In genomic region chr3:103963599-103963998, GRCh38 we compare ENCODE assay signal across 20 cellular contexts.
"Had no signal": no experiment of that assay in that cellular context is flagged by ENCODE, and none has a peak within 500 bp of the region (broad histone marks: within the 10 kb centered on the region; RNA-seq: fewer than 3 reads in every experiment).

No MANE protein-coding gene starts in this region.

- ATAC-seq: naive thymus-derived CD8-positive, alpha-beta T cell; T-helper 17 cell had no signal

- H3K27me3 ChIP-seq: upper lobe of left lung had no signal

- H3K4me3 ChIP-seq: lung, thoracic aorta, upper lobe of left lung had no signal

- H3K9me3 ChIP-seq: thoracic aorta had no signal

- H3K4me1 ChIP-seq: upper lobe of left lung had no signal

- H3K27ac ChIP-seq: thoracic aorta, upper lobe of left lung had no signal

- DNase-seq: activated CD4-positive, alpha-beta memory T cell treated with anti-CD3 and anti-CD28 coated beads for 36 hours; activated CD4-positive, alpha-beta T cell treated with anti-CD3 and anti-CD28 coated beads for 48 hours; activated naive CD4-positive, alpha-beta T cell treated with Interleukin-2 at 50 U/mL for 16 hours; activated naive CD8-positive, alpha-beta T cell treated with anti-CD3 and anti-CD28 coated beads, Interleukin-2, amount 10 ng/mL, durations not matched to agents 7 days and 5 days; activated T-cell treated with anti-CD3 and anti-CD28 coated beads, Interleukin-2, amount 50 U/mL, for 48 hours; amygdala; cerebellar nuclear complex; cortex of kidney; foreskin fibroblast; hippocampal formation; naive thymus-derived CD8-positive, alpha-beta T cell; retina; stimulated activated CD4-positive, alpha-beta T cell treated with anti-CD3 and anti-CD28 coated beads, Interleukin-2, amount 100 ng/mL, for 48 hours; stimulated activated CD8-positive, alpha-beta memory T cell treated with anti-CD3 and anti-CD28 coated beads, Interleukin-4, amount 100 ng/mL, for 48 hours; stimulated activated naive B cell treated with anti-CD40 and anti-IgM and Interleukin-4, amounts not matched to agents 10 μg/mL and 1 μg/mL and 100 μg/mL, for 72 hours; SW 1271; T-helper 17 cell; upper lobe of left lung had no signal

- H3K36me3 ChIP-seq: thoracic aorta, upper lobe of left lung had no signal
